In the genomic region with DNA sequence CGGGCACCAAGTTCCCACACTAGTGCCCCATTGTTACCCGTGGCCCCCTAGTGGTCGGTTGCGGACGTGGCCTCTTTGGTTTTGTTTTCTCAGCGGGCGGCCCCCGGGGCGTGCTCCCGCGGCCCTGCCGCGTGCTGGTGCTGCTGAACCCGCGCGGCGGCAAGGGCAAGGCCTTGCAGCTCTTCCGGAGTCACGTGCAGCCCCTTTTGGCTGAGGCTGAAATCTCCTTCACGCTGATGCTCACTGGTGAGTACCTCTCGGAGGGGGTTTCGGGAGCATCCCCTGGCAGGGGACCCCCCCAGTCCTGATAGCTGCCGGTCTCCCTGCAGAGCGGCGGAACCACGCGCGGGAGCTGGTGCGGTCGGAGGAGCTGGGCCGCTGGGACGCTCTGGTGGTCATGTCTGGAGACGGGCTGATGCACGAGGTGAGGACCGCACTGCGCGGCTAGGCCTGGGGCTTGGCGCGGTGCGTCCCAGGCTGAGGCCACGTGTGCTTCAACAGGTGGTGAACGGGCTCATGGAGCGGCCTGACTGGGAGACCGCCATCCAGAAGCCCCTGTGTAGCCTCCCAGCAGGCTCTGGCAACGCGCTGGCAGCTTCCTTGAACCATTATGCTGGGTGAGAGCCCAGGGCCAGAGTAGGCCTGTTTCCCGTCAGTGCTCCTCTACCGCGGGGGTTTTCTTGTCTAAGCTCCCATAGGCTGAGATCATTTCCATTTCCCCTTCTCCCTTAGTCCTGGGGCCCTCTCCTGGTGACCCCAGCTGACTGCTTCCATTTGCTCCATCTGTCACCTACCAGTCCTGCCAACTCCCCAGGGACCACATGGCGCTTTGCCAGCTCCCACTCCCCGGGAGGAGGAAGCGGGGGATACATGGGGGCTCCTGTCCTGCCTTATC, we compare ENCODE assay signal across 1 cellular context.
TF ChIP-seq lines count a peak whose summit lies in the region.

No MANE protein-coding gene starts in this region.

TF ChIP-seq in HepG2, 621 proteins besides CTCF, POLR2A, EP300 and RAD21 (continued from another document and continues in another):
- TF ChIP-seq MTA1 (CRISPR knock-in tag; IDR thresholded peaks at IDR 0.05; ENCODE audit: borderline replicate concordance) (peak; percentile 51), IKZF1 (IDR thresholded peaks at IDR 0.05) (no peak), TAF15 (IDR thresholded peaks at IDR 0.05; ENCODE audit: low read depth, low read length, poor library complexity, severe bottlenecking) (no peak), U2AF1 (optimal IDR thresholded peaks at IDR 0.05; ENCODE audit: low read depth, low read length) (no peak), ZZZ3 (CRISPR knock-in tag; IDR thresholded peaks at IDR 0.05; ENCODE audit: borderline replicate concordance) (peak; percentile 31), FOXA3 (CRISPR knock-in tag; IDR thresholded peaks at IDR 0.05) (peak; percentile 70), NR2F1 (CRISPR knock-in tag; IDR thresholded peaks at IDR 0.05) (peak; percentile 23 to 57; a peak in 2 of 4 replicates), NKX3-1 (CRISPR knock-in tag; IDR thresholded peaks at IDR 0.05) (peak; percentile 100), JUN (CRISPR knock-in tag; IDR thresholded peaks at IDR 0.05) (peak; percentile 77), HNRNPL (IDR thresholded peaks at IDR 0.05; ENCODE audit: low read depth, low read length) (peak; percentile 90; the same call in 1 of the 2 replicates), NFRKB (IDR thresholded peaks at IDR 0.05) (no peak), NCOA1 (CRISPR knock-in tag; IDR thresholded peaks at IDR 0.05) (0 out of 2 replicates have a peak, but pooled peaks have one; percentile 8), MBNL3 (CRISPR knock-in tag; conservative IDR thresholded peaks at IDR 0.05) (peak; percentile 91; the same call in 1 of the 2 replicates), HCFC1 (IDR thresholded peaks at IDR 0.05; ENCODE audit: low read depth, low read length) (no peak), ZIK1 (CRISPR knock-in tag; IDR thresholded peaks at IDR 0.05; ENCODE audit: borderline replicate concordance, low read depth) (peak; percentile 95; the same call in 1 of the 2 replicates), ZNF780A (CRISPR knock-in tag; IDR thresholded peaks at IDR 0.05) (no peak), ZNF652 (CRISPR knock-in tag; IDR thresholded peaks at IDR 0.05; ENCODE audit: borderline replicate concordance, low read depth) (peak; percentile 33; the same call in 1 of the 2 replicates), SIX4 (CRISPR knock-in tag; IDR thresholded peaks at IDR 0.05) (no peak; the same call in 1 of the 2 replicates), MZF1 (CRISPR knock-in tag; IDR thresholded peaks at IDR 0.05; ENCODE audit: borderline replicate concordance) (no peak), IRF2 (CRISPR knock-in tag; IDR thresholded peaks at IDR 0.05) (peak; percentile 93), MXI1 (IDR thresholded peaks at IDR 0.05; ENCODE audit: borderline replicate concordance, low read depth, low read length) (peak; percentile 73; the same call in 1 of the 3 replicates), ZNF567 (CRISPR knock-in tag; IDR thresholded peaks at IDR 0.05; ENCODE audit: borderline replicate concordance) (no peak; the same call in 1 of the 2 replicates), NFE2L1 (CRISPR knock-in tag; IDR thresholded peaks at IDR 0.05; ENCODE audit: borderline replicate concordance) (peak; percentile 63; the same call in 1 of the 2 replicates), RXRB (CRISPR knock-in tag; IDR thresholded peaks at IDR 0.05; ENCODE audit: borderline replicate concordance) (peak; percentile 88), MED1 (CRISPR knock-in tag; IDR thresholded peaks at IDR 0.05) (peak; percentile 91), AKAP8 (CRISPR knock-in tag; IDR thresholded peaks at IDR 0.05) (peak; percentile 54; the same call in 1 of the 2 replicates), RCOR2 (CRISPR knock-in tag; IDR thresholded peaks at IDR 0.05) (no peak; the same call in 1 of the 2 replicates), FOXO1 (CRISPR knock-in tag; IDR thresholded peaks at IDR 0.05) (peak; percentile 71), ZMYM2 (CRISPR knock-in tag; IDR thresholded peaks at IDR 0.05) (peak; percentile 92), CREM (IDR thresholded peaks at IDR 0.05) (no peak), CREM (CRISPR knock-in tag; IDR thresholded peaks at IDR 0.05) (no peak), ZNF598 (CRISPR knock-in tag; IDR thresholded peaks at IDR 0.05; ENCODE audit: borderline replicate concordance) (peak; percentile 99), ZNF12 (CRISPR knock-in tag; IDR thresholded peaks at IDR 0.05) (0 out of 2 replicates have a peak, but pooled peaks have one; percentile 69), TMF1 (CRISPR knock-in tag; IDR thresholded peaks at IDR 0.05; ENCODE audit: low read depth) (peak; percentile 99), ZNF496 (CRISPR knock-in tag; IDR thresholded peaks at IDR 0.05; ENCODE audit: insufficient replicate concordance) (no peak), STAG1 (CRISPR knock-in tag; IDR thresholded peaks at IDR 0.05) (peak; percentile 83), ZNF746 (CRISPR knock-in tag; IDR thresholded peaks at IDR 0.05) (peak; percentile 82), ZNF562 (CRISPR knock-in tag; IDR thresholded peaks at IDR 0.05; ENCODE audit: borderline replicate concordance) (no peak), ZNF841 (CRISPR knock-in tag; IDR thresholded peaks at IDR 0.05; ENCODE audit: borderline replicate concordance) (no peak), ZNF766 (CRISPR knock-in tag; IDR thresholded peaks at IDR 0.05; ENCODE audit: borderline replicate concordance) (peak; percentile 100)
- TF ChIP-seq, protein P1, sequence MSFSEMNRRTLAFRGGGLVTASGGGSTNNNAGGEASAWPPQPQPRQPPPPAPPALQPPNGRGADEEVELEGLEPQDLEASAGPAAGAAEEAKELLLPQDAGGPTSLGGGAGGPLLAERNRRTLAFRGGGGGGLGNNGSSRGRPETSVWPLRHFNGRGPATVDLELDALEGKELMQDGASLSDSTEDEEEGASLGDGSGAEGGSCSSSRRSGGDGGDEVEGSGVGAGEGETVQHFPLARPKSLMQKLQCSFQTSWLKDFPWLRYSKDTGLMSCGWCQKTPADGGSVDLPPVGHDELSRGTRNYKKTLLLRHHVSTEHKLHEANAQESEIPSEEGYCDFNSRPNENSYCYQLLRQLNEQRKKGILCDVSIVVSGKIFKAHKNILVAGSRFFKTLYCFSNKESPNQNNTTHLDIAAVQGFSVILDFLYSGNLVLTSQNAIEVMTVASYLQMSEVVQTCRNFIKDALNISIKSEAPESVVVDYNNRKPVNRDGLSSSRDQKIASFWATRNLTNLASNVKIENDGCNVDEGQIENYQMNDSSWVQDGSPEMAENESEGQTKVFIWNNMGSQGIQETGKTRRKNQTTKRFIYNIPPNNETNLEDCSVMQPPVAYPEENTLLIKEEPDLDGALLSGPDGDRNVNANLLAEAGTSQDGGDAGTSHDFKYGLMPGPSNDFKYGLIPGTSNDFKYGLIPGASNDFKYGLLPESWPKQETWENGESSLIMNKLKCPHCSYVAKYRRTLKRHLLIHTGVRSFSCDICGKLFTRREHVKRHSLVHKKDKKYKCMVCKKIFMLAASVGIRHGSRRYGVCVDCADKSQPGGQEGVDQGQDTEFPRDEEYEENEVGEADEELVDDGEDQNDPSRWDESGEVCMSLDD (CRISPR knock-in tag; IDR thresholded peaks at IDR 0.05; ENCODE audit: borderline replicate concordance): peak; percentile 98
- TF ChIP-seq, protein P2, sequence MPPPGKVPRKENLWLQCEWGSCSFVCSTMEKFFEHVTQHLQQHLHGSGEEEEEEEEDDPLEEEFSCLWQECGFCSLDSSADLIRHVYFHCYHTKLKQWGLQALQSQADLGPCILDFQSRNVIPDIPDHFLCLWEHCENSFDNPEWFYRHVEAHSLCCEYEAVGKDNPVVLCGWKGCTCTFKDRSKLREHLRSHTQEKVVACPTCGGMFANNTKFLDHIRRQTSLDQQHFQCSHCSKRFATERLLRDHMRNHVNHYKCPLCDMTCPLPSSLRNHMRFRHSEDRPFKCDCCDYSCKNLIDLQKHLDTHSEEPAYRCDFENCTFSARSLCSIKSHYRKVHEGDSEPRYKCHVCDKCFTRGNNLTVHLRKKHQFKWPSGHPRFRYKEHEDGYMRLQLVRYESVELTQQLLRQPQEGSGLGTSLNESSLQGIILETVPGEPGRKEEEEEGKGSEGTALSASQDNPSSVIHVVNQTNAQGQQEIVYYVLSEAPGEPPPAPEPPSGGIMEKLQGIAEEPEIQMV (CRISPR knock-in tag; IDR thresholded peaks at IDR 0.05; ENCODE audit: low read depth): peak; percentile 94
- TF ChIP-seq, protein P3, sequence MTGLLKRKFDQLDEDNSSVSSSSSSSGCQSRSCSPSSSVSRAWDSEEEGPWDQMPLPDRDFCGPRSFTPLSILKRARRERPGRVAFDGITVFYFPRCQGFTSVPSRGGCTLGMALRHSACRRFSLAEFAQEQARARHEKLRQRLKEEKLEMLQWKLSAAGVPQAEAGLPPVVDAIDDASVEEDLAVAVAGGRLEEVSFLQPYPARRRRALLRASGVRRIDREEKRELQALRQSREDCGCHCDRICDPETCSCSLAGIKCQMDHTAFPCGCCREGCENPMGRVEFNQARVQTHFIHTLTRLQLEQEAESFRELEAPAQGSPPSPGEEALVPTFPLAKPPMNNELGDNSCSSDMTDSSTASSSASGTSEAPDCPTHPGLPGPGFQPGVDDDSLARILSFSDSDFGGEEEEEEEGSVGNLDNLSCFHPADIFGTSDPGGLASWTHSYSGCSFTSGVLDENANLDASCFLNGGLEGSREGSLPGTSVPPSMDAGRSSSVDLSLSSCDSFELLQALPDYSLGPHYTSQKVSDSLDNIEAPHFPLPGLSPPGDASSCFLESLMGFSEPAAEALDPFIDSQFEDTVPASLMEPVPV (CRISPR knock-in tag; IDR thresholded peaks at IDR 0.05): peak; percentile 97
- TF ChIP-seq, protein P4, sequence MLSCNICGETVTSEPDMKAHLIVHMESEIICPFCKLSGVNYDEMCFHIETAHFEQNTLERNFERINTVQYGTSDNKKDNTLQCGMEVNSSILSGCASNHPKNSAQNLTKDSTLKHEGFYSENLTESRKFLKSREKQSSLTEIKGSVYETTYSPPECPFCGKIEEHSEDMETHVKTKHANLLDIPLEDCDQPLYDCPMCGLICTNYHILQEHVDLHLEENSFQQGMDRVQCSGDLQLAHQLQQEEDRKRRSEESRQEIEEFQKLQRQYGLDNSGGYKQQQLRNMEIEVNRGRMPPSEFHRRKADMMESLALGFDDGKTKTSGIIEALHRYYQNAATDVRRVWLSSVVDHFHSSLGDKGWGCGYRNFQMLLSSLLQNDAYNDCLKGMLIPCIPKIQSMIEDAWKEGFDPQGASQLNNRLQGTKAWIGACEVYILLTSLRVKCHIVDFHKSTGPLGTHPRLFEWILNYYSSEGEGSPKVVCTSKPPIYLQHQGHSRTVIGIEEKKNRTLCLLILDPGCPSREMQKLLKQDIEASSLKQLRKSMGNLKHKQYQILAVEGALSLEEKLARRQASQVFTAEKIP (CRISPR knock-in tag; IDR thresholded peaks at IDR 0.05; ENCODE audit: borderline replicate concordance): no peak
- TF ChIP-seq, protein P5, sequence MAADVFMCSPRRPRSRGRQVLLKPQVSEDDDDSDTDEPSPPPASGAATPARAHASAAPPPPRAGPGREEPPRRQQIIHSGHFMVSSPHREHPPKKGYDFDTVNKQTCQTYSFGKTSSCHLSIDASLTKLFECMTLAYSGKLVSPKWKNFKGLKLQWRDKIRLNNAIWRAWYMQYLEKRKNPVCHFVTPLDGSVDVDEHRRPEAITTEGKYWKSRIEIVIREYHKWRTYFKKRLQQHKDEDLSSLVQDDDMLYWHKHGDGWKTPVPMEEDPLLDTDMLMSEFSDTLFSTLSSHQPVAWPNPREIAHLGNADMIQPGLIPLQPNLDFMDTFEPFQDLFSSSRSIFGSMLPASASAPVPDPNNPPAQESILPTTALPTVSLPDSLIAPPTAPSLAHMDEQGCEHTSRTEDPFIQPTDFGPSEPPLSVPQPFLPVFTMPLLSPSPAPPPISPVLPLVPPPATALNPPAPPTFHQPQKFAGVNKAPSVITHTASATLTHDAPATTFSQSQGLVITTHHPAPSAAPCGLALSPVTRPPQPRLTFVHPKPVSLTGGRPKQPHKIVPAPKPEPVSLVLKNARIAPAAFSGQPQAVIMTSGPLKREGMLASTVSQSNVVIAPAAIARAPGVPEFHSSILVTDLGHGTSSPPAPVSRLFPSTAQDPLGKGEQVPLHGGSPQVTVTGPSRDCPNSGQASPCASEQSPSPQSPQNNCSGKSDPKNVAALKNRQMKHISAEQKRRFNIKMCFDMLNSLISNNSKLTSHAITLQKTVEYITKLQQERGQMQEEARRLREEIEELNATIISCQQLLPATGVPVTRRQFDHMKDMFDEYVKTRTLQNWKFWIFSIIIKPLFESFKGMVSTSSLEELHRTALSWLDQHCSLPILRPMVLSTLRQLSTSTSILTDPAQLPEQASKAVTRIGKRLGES (CRISPR knock-in tag; IDR thresholded peaks at IDR 0.05; ENCODE audit: borderline replicate concordance): peak; percentile 97
- TF ChIP-seq, protein P6, sequence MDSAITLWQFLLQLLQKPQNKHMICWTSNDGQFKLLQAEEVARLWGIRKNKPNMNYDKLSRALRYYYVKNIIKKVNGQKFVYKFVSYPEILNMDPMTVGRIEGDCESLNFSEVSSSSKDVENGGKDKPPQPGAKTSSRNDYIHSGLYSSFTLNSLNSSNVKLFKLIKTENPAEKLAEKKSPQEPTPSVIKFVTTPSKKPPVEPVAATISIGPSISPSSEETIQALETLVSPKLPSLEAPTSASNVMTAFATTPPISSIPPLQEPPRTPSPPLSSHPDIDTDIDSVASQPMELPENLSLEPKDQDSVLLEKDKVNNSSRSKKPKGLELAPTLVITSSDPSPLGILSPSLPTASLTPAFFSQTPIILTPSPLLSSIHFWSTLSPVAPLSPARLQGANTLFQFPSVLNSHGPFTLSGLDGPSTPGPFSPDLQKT (CRISPR knock-in tag; IDR thresholded peaks at IDR 0.05; ENCODE audit: borderline replicate concordance): peak; percentile 94; the same call in 1 of the 2 replicates
- TF ChIP-seq, protein P7, sequence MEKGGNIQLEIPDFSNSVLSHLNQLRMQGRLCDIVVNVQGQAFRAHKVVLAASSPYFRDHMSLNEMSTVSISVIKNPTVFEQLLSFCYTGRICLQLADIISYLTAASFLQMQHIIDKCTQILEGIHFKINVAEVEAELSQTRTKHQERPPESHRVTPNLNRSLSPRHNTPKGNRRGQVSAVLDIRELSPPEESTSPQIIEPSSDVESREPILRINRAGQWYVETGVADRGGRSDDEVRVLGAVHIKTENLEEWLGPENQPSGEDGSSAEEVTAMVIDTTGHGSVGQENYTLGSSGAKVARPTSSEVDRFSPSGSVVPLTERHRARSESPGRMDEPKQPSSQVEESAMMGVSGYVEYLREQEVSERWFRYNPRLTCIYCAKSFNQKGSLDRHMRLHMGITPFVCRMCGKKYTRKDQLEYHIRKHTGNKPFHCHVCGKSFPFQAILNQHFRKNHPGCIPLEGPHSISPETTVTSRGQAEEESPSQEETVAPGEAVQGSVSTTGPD (CRISPR knock-in tag; IDR thresholded peaks at IDR 0.05): no peak
- TF ChIP-seq, protein P8, sequence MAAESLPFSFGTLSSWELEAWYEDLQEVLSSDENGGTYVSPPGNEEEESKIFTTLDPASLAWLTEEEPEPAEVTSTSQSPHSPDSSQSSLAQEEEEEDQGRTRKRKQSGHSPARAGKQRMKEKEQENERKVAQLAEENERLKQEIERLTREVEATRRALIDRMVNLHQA (CRISPR knock-in tag; IDR thresholded peaks at IDR 0.05): no peak
- TF ChIP-seq, protein P9, sequence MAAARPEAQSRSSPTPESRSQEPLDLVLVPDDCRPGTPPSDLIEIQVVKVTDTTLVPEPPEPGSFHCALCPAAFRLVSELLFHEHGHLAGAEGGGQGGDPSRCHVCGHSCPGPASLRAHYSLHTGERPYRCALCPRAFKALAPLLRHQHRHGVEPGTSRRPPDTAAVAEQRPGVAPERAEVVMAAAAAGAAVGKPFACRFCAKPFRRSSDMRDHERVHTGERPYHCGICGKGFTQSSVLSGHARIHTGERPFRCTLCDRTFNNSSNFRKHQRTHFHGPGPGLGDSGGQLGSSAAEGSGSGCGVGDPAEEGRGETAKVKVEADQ (CRISPR knock-in tag; IDR thresholded peaks at IDR 0.05; ENCODE audit: borderline replicate concordance): peak; percentile 97
- TF ChIP-seq, protein P10, sequence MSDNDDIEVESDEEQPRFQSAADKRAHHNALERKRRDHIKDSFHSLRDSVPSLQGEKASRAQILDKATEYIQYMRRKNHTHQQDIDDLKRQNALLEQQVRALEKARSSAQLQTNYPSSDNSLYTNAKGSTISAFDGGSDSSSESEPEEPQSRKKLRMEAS (IDR thresholded peaks at IDR 0.05): peak; percentile 99
